In the genomic region with DNA sequence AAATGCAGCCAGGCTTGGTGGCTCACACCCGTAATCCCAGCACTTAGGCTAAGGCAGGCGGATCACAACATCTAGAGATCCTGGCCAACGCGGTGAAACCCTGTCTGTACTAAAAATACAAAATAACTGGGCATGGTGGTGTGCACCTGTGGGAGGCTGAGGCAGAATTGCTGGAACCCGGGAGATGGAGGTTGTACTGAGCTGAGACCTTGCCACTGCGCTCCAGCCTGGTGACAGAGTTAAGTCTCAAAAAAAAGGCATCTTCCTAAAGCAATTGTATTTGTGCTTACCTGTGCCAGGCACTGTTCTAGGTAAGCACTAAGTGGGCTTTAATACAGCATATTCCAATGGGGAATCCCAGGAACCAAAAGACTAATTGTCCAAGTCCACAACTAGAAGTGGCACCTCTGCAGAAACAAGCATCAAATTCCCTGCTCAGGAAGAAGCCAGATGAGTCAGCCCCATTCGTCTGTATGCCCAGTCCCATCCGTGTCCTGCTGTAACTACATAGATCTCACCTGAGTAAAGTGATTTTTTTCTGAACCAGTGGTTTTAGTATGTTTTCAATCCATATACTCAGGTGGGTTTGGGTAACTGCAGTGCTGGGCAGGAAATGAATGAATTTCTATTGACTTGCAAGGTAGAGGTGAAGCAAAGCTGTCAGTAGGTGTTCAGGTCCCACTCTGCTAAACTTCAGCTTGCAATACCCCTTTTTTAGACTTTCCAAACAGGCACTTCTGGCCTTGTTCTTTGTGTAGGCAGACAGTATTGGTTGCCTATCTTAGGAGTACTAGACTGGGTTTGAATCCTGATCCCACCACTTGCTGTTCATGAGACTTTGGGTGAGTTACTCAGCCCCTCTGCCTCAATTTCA, we compare ENCODE assay signal across 1 cellular context.
TF ChIP-seq lines count a peak whose summit lies in the region.

No MANE protein-coding gene starts in this region.

TF ChIP-seq in GM12878, 131 proteins besides CTCF, POLR2A, EP300 and RAD21 (continued from another document):
- TF ChIP-seq PAX8 (IDR thresholded peaks at IDR 0.05) (no peak), TCF3 (IDR thresholded peaks at IDR 0.05; ENCODE audit: borderline replicate concordance, insufficient read depth, low read depth, low read length) (0 out of 2 replicates have a peak, but pooled peaks have one; percentile 7), PML (IDR thresholded peaks at IDR 0.05; ENCODE audit: low read length) (peak; percentile 37; the same call in 1 of the 2 replicates), POLR2AphosphoS2 (IDR thresholded peaks at IDR 0.05; ENCODE audit: low read depth, low read length) (peak; percentile 63), CBX5 (IDR thresholded peaks at IDR 0.05; ENCODE audit: low read depth) (peak; percentile 3; the same call in 1 of the 2 replicates), POU2F2 (IDR thresholded peaks at IDR 0.05; ENCODE audit: borderline replicate concordance, low read depth, low read length) (peak; percentile 81), ZBED1 (IDR thresholded peaks at IDR 0.05; ENCODE audit: borderline replicate concordance) (peak; percentile 95), E4F1 (IDR thresholded peaks at IDR 0.05; ENCODE audit: borderline replicate concordance, partially characterized antibody) (no peak), TCF12 (IDR thresholded peaks at IDR 0.05; ENCODE audit: low read depth, low read length) (0 out of 2 replicates have a peak, but pooled peaks have one; percentile 17), MTA3 (IDR thresholded peaks at IDR 0.05; ENCODE audit: borderline replicate concordance, low read length) (peak; percentile 81), CHD2 (IDR thresholded peaks at IDR 0.05; ENCODE audit: borderline replicate concordance, low read depth, low read length) (no peak), POLR2AphosphoS5 (IDR thresholded peaks at IDR 0.05; ENCODE audit: low read length) (peak; percentile 95), SMAD5 (IDR thresholded peaks at IDR 0.05; ENCODE audit: low read depth) (peak; percentile 70), ZNF24 (IDR thresholded peaks at IDR 0.05) (no peak), DPF2 (IDR thresholded peaks at IDR 0.05) (no peak)
TF ChIP-seq in GM12878: peak in this region for 31.
